8 cellular contexts compared by ENCODE assay signal in genomic region chr12:88035271-88035906, GRCh38. TPM values are rescaled to one million over a fixed set of nuclear protein-coding genes. Genes with fewer than 3 reads are reported as not detected.
DNase-seq lines count a peak whose midpoint lies in the region; ATAC-seq and TF ChIP-seq lines count a peak whose summit lies in the region.

No MANE protein-coding gene starts in this region.

- TF ChIP-seq CTCF in AG10803 (conservative IDR thresholded peaks at IDR 0.05; ENCODE audit: low read length) (no peak), kidney epithelial cell (IDR thresholded peaks at IDR 0.05; ENCODE audit: insufficient read depth, low read length, poor library complexity, severe bottlenecking) (no peak)

- H3K27me3 ChIP-seq in kidney epithelial cell (ENCODE audit: control insufficient read depth, insufficient read depth, low read length): no peaks in the 10 kb centered on the region

- H3K4me3 ChIP-seq in AG10803 (ENCODE audit: low read length) (peak overlapping the region; percentile 89), kidney epithelial cell (ENCODE audit: low read depth, low read length) (peak overlapping the region; percentile 79)

- no peaks in the 10 kb centered on the region for H3K36me3 ChIP-seq in kidney epithelial cell (ENCODE audit: control insufficient read depth, insufficient read depth, low read length)

- peak; percentile 100 for ATAC-seq in GM19035 (IDR thresholded peaks at IDR 0.05; ENCODE audit: unreplicated experiment)
- peak; percentile 100 for ATAC-seq in HG03342 (IDR thresholded peaks at IDR 0.05; ENCODE audit: unreplicated experiment)

- peak; percentile 73 for DNase-seq in AG10803 (ENCODE audit: low read depth)
- peak; percentile 75 for DNase-seq in NCI-H345 treated with DMSO at 0.1 percent for 48 hours (lab: John Stamatoyannopoulos, UW; ENCODE audit: unreplicated experiment)
- DNase-seq in activated CD4-positive, CD25-positive, alpha-beta regulatory T cell treated with anti-CD3 and anti-CD28 coated beads, Interleukin-2, amount 50 U/mL, for 16 hours (ENCODE audit: low read depth, low spot score): peak; percentile 73
- peak; percentile 91 for DNase-seq in cerebellar cortex (ENCODE audit: low spot score)
- peak; percentile 35 for DNase-seq in kidney epithelial cell (ENCODE audit: low read depth)
- peak; percentile 94 for DNase-seq in stimulated activated CD4-positive, alpha-beta T cell treated with anti-CD3 and anti-CD28 coated beads, Interleukin-15, amount 100 ng/mL, for 24 hours

RNA-seq across cellular contexts. Expression of gene C12orf50, which starts 6.2 kb away (rescaled TPM):
- total RNA-seq in kidney epithelial cell: not detected in 2 replicates

Comparison
In these comparisons a context has a peak if more than half of its experiments do, and no peak if none do; other contexts are left out.
1. Peak in every context shown above with its lines: DNase-seq, ATAC-seq and H3K4me3 ChIP-seq.
2. DNase-seq: peak in every context shown above with its lines; median percentile 94 in stimulated activated CD4-positive, alpha-beta T cell treated with anti-CD3 and anti-CD28 coated beads, Interleukin-15, amount 100 ng/mL, for 24 hours; 91 in cerebellar cortex; 75 in NCI-H345 treated with DMSO at 0.1 percent for 48 hours; 73 in AG10803; 73 in activated CD4-positive, CD25-positive, alpha-beta regulatory T cell treated with anti-CD3 and anti-CD28 coated beads, Interleukin-2, amount 50 U/mL, for 16 hours; 35 in kidney epithelial cell.